Comparison of ENCODE assay signal across 8 cellular contexts in the genomic region with DNA sequence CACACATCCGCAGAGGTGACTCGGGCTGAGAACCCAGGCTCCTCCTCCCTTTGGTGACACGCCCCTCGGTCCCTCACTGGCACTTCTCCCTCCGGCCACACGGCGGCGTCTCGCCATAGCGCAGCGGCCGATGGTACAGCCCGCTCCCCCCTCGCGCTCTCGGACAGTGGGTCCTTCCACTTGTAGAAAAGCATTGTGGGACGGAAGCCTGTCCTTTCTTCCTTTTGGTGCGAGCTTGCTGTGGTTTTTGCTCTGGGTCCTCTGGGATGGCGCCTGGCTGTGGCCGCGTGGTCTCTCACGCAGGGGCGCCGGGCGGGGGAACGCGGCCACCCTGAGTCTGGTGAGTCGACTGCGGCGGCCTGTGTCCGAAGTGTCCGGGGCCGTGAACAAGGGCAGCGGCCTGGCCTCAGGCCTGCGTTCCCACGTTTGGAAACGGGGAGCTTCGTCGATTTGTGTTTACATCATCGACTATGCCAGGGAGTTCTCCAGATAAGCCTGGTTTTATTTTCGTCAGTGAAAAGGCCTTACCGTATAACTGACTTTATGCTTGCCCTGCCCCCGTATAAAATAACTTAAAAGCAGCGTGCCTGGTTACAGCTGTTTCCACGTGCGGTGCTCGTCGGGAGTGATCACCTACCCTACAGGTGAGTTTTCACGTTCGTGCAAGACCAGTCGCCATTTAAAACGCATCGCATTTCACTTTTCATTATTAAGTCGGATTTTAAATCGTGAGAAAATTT.
DNase-seq lines count a peak whose midpoint lies in the region; ATAC-seq, FAIRE-seq and TF ChIP-seq lines count a peak whose summit lies in the region.

No MANE protein-coding gene starts in this region.

- H3K36me3 ChIP-seq in WERI-Rb-1 (peaks cover 50% of the 10 kb centered on the region), bronchial epithelial cell (ENCODE audit: control insufficient read depth, insufficient read depth, low read length) (peaks cover 5% of the 10 kb centered on the region), spleen (peaks cover 0 to 39% (median 32%) of the 10 kb centered on the region in 6 donors)

- H3K27ac Mint-ChIP-seq in immature natural killer cell = peak overlapping the region; percentile 70 to 88 (median 78)

- H3K4me1 Mint-ChIP-seq in immature natural killer cell = peaks cover 21 to 40% of the 10 kb centered on the region in 2 donors

- H3K4me1 ChIP-seq in spleen = peaks cover 7 to 36% (median 21%) of the 10 kb centered on the region in 6 donors

- peak; percentile 96 for FAIRE-seq in bronchial epithelial cell (lab: Jason Lieb, UNC)

- peak; percentile 84 for DNase-seq in AG09319 (ENCODE audit: extremely low read depth, low read depth)
- DNase-seq in NCI-H2171 treated with DMSO at 0.1 percent for 48 hours (lab: John Stamatoyannopoulos, UW) = peak; percentile 70
- DNase-seq in WERI-Rb-1 = peak; percentile 87
- DNase-seq in bronchial epithelial cell (ENCODE audit: low read depth) = peak; percentile 71
- DNase-seq in immature natural killer cell = peak; percentile 90 to 93 (median 92)
- DNase-seq in spleen = peak; percentile 98

- WGBS in spleen, 5 donors = 0 to 1% (median 0%) methylated on average over 27 to 55 of the region's 55 CpGs

- intact Hi-C loops in spleen (cut with DNase I; ENCODE audit: low total_unique reads) = no loop called here

- peak overlapping the region; percentile 89 to 95 (median 93) for H3K4me3 Mint-ChIP-seq in immature natural killer cell

- ATAC-seq in GM18873 (IDR thresholded peaks at IDR 0.05; ENCODE audit: low FRiP score, unreplicated experiment) = peak; percentile 94
- ATAC-seq in HG03135 (IDR thresholded peaks at IDR 0.05; ENCODE audit: unreplicated experiment) = peak; percentile 98

- H3K36me3 Mint-ChIP-seq in immature natural killer cell = peaks cover 0 to 15% (median 7%) of the 10 kb centered on the region in 3 donors

- peak in 1 of 3 donors; percentile 75 for TF ChIP-seq POLR2A in spleen (IDR thresholded peaks at IDR 0.05)

- H3K4me3 ChIP-seq in WERI-Rb-1 (ENCODE audit: low read depth, low read length) = peak overlapping the region; percentile 95
- peak overlapping the region; percentile 94 for H3K4me3 ChIP-seq in bronchial epithelial cell (ENCODE audit: low read depth, low read length)
- peak overlapping the region; percentile 71 to 99 (median 79) for H3K4me3 ChIP-seq in spleen

- TF ChIP-seq CTCF in AG09319 (IDR thresholded peaks at IDR 0.05; ENCODE audit: low read depth, low read length) = peak; percentile 98
- TF ChIP-seq CTCF in WERI-Rb-1 (IDR thresholded peaks at IDR 0.05; ENCODE audit: low read depth, low read length) = peak; percentile 99
- peak; percentile 100 for TF ChIP-seq CTCF in bronchial epithelial cell (IDR thresholded peaks at IDR 0.05; ENCODE audit: insufficient read depth, low read length, severe bottlenecking)
- peak; percentile 95 to 99 (median 97) for TF ChIP-seq CTCF in spleen (IDR thresholded peaks at IDR 0.05 in 8 of 11, conservative IDR thresholded peaks at IDR 0.05 in 3 of 11)

- H3K9me3 ChIP-seq in WERI-Rb-1 (ENCODE audit: severe bottlenecking) (peaks cover 6% of the 10 kb centered on the region), spleen (no peaks in the 10 kb centered on the region)

- H3K27me3 Mint-ChIP-seq in immature natural killer cell (ENCODE audit: low read depth in 3 of 3) = peaks cover 5 to 11% (median 6%) of the 10 kb centered on the region in 3 donors

- H3K27me3 ChIP-seq in WERI-Rb-1 (ENCODE audit: insufficient read depth, low read depth, severe bottlenecking) (no peaks in the 10 kb centered on the region), bronchial epithelial cell (ENCODE audit: control insufficient read depth, insufficient read depth, low read length) (no peaks in the 10 kb centered on the region), spleen (replicated peaks in 1 of 7) (no peaks in the 10 kb centered on the region)

- H3K9me3 Mint-ChIP-seq in immature natural killer cell = no peaks in the 10 kb centered on the region

- H3K27ac ChIP-seq in WERI-Rb-1 = peak overlapping the region; percentile 88
- peak overlapping the region; percentile 42 to 88 (median 83) for H3K27ac ChIP-seq in spleen

Comparison
In these comparisons a context has a peak if more than half of its experiments do, and no peak if none do; other contexts are left out.
1. Peak in every context shown above with its lines: DNase-seq, ATAC-seq, H3K4me3 ChIP-seq and H3K27ac ChIP-seq.